Comparison of ENCODE assay signal across 10 cellular contexts in genomic region chr1:12448746-12449177, GRCh38.
DNase-seq lines count a peak whose midpoint lies in the region; FAIRE-seq and TF ChIP-seq lines count a peak whose summit lies in the region.
"Had no signal": no experiment of that assay in that cellular context is flagged by ENCODE, and none has a peak within 500 bp of the region (broad histone marks: within the 10 kb centered on the region; RNA-seq: fewer than 3 reads in every experiment).

No MANE protein-coding gene starts in this region.

- H3K9ac ChIP-seq in adipocyte (ENCODE audit: low read length) (peak overlapping the region; percentile 88), keratinocyte (ENCODE audit: control insufficient read depth, extremely low read depth, insufficient read depth, low read length) (no peak overlapping the region)

- CTCF ChIA-PET in OCI-LY7 (lab: Charles Lee; ENCODE audit: unreplicated experiment) = no interaction called here

- H4K20me1 ChIP-seq in keratinocyte (ENCODE audit: control insufficient read depth, extremely low read depth, insufficient read depth, low read length) (no peaks in the 10 kb centered on the region), OCI-LY7 (ENCODE audit: insufficient read depth, low read length) (no peaks in the 10 kb centered on the region)

- peak; percentile 25 for DNase-seq in LHCN-M2 (ENCODE audit: low read depth)
- peak; percentile 83 for DNase-seq in adipocyte (ENCODE audit: low read depth)
- no peak for DNase-seq in keratinocyte (ENCODE audit: low read depth, low spot score)
- no peak for DNase-seq in stomach
- no peak for DNase-seq in NCI-H1417 treated with DMSO at 0.1 percent for 48 hours (lab: John Stamatoyannopoulos, UW)
- no peak for DNase-seq in G401 (ENCODE audit: low spot score)
- DNase-seq in OCI-LY7 (ENCODE audit: low spot score) = no peak
- DNase-seq in stimulated activated CD4-positive, alpha-beta T cell treated with anti-CD3 and anti-CD28 coated beads, Interleukin-4, amount 100 ng/mL, for 4 hours = no peak
- DNase-seq: NCI-H1417 had no signal

- H3K79me2 ChIP-seq in keratinocyte (ENCODE audit: control insufficient read depth, insufficient read depth, low read length) (no peaks in the 10 kb centered on the region), OCI-LY7 (ENCODE audit: insufficient read depth, low read depth, low read length) (no peaks in the 10 kb centered on the region)

- H2AFZ ChIP-seq in keratinocyte (ENCODE audit: control insufficient read depth, low read length) (no peak overlapping the region), OCI-LY7 (ENCODE audit: low read length) (no peak overlapping the region)

- TF ChIP-seq CTCF in keratinocyte (optimal IDR thresholded peaks at IDR 0.05 in 1 of 3, IDR thresholded peaks at IDR 0.05 in 1 of 3, conservative IDR thresholded peaks at IDR 0.05 in 1 of 3; ENCODE audit: extremely low read depth in 1 of 3, insufficient read depth in 2 of 3, low read length in 3 of 3) = no peak
- TF ChIP-seq CTCF in stomach (IDR thresholded peaks at IDR 0.05) = no peak
- no peak for TF ChIP-seq CTCF in OCI-LY7 (conservative IDR thresholded peaks at IDR 0.05; ENCODE audit: low read length)

- H3K9me1 ChIP-seq in keratinocyte (ENCODE audit: control insufficient read depth, extremely low read depth, insufficient read depth, low read length) = no peaks in the 10 kb centered on the region

- H3K27ac ChIP-seq in keratinocyte (ENCODE audit: control insufficient read depth, insufficient read depth, low read length) (no peak overlapping the region), stomach (peak overlapping the region; percentile 65 to 81 (median 78)), OCI-LY7 (ENCODE audit: low read depth, low read length, poor library complexity, severe bottlenecking) (no peak overlapping the region)
- H3K27ac ChIP-seq: neutrophil had no signal

- FAIRE-seq in keratinocyte (lab: Jason Lieb, UNC) = no peak

- peak overlapping the region; percentile 75 for H3K4me2 ChIP-seq in keratinocyte (ENCODE audit: control insufficient read depth, extremely low read depth, insufficient read depth, low read depth, low read length)
- H3K4me2 ChIP-seq in OCI-LY7 (ENCODE audit: low read length) = no peak overlapping the region

- intact Hi-C loops in stomach (cut with DNase I; ENCODE audit: low total_unique reads) (no loop called here), OCI-LY7 (cut with micrococcal nuclease; ENCODE audit: unreplicated experiment) (no loop called here)

- WGBS in stomach, 5 donors = 32 to 44% (median 40%) methylated on average over 3 of the region's 3 CpGs

- TF ChIP-seq POLR2A in stomach (IDR thresholded peaks at IDR 0.05) = no peak

- POLR2A ChIA-PET in OCI-LY7 (lab: Charles Lee) = no interaction called here

- no TSS peak for BruUV-seq in OCI-LY7 (replicated peaks; lab: Mats Ljungman, UMichigan)

- H3K27me3 ChIP-seq in adipocyte (replicated peaks; ENCODE audit: control insufficient read depth, insufficient read depth, low read length) (no peaks in the 10 kb centered on the region), keratinocyte (ENCODE audit: control insufficient read depth, extremely low read depth, insufficient read depth, low read length) (no peaks in the 10 kb centered on the region), stomach (no peaks in the 10 kb centered on the region)
- H3K27me3 ChIP-seq: neutrophil had no signal

- in situ Hi-C loops in G401 (cut with HindIII; ENCODE audit: low sequenced_read_pairs) = no loop called here

- H3K9me3 ChIP-seq in adipocyte (ENCODE audit: control insufficient read depth, low read length) (no peaks in the 10 kb centered on the region), keratinocyte (ENCODE audit: control insufficient read depth, low read depth, low read length) (no peaks in the 10 kb centered on the region), stomach (no peaks in the 10 kb centered on the region), OCI-LY7 (ENCODE audit: low read length) (no peaks in the 10 kb centered on the region; the same call in 1 of the 2 replicates)
- H3K9me3 ChIP-seq: neutrophil had no signal

- dilution Hi-C loops in keratinocyte (cut with MboI; ENCODE audit: extremely low pct_ligation_motif_present, low sequenced_read_pairs) = no loop called here

- H3K4me3 ChIP-seq in adipocyte (ENCODE audit: low read length) = peak overlapping the region; percentile 63
- H3K4me3 ChIP-seq in keratinocyte (ENCODE audit: control insufficient read depth in 2 of 3, extremely low read depth in 1 of 3, insufficient read depth in 2 of 3, low read depth in 1 of 3, low read length in 3 of 3) = no peak overlapping the region
- no peak overlapping the region for H3K4me3 ChIP-seq in stomach
- H3K4me3 ChIP-seq in OCI-LY7 (ENCODE audit: low read depth, low read length, poor library complexity, severe bottlenecking) = no peak overlapping the region

- no peak for TF ChIP-seq EP300 in stomach (IDR thresholded peaks at IDR 0.05)

- no peaks in the 10 kb centered on the region for H3K9me2 ChIP-seq in OCI-LY7 (ENCODE audit: insufficient read depth, low read length)

- no peaks in the 10 kb centered on the region for H3K36me3 ChIP-seq in adipocyte (ENCODE audit: control insufficient read depth, insufficient read depth, low read length, severe bottlenecking)
- H3K36me3 ChIP-seq in keratinocyte (ENCODE audit: control insufficient read depth in 2 of 2, extremely low read depth in 1 of 2, insufficient read depth in 2 of 2, low read length in 2 of 2) = peaks cover 3 to 4% of the 10 kb centered on the region in 2 experiments
- H3K36me3 ChIP-seq in stomach = peaks cover 0 to 4% (median 0%) of the 10 kb centered on the region in 4 donors
- H3K36me3 ChIP-seq in OCI-LY7 (ENCODE audit: insufficient read depth, low read length) = 0 out of 2 replicates have a peak, but pooled peaks cover 2% of the 10 kb centered on the region

- H3K4me1 ChIP-seq in adipocyte (ENCODE audit: control insufficient read depth, insufficient read depth, low read length) (peaks cover 61% of the 10 kb centered on the region), keratinocyte (ENCODE audit: control insufficient read depth, extremely low read depth, insufficient read depth, low read length) (peaks cover 32% of the 10 kb centered on the region), stomach (peaks cover 37 to 75% (median 62%) of the 10 kb centered on the region in 4 donors), OCI-LY7 (ENCODE audit: insufficient read depth, low read length, poor library complexity, severe bottlenecking) (no peaks in the 10 kb centered on the region)

Comparison
In these comparisons a context has a peak if more than half of its experiments do, and no peak if none do; other contexts are left out.
1. DNase-seq: peak in LHCN-M2 (single experiment) and adipocyte (single experiment); none in keratinocyte (single experiment), stomach (single experiment), NCI-H1417 treated with DMSO at 0.1 percent for 48 hours (single experiment), G401 (single experiment), OCI-LY7 (single experiment) and stimulated activated CD4-positive, alpha-beta T cell treated with anti-CD3 and anti-CD28 coated beads, Interleukin-4, amount 100 ng/mL, for 4 hours (0 of 2).
2. H3K27ac ChIP-seq: peak in stomach (5 of 5); none in keratinocyte (single experiment) and OCI-LY7 (single experiment).